In genomic region chr11:28919194-28919593, GRCh38 we compare ENCODE assay signal across 1 cellular context.
TF ChIP-seq lines count a peak whose summit lies in the region.

No MANE protein-coding gene starts in this region.

TF ChIP-seq in IMR-90, 13 proteins besides CTCF, POLR2A, EP300 and RAD21:
- TF ChIP-seq CHD1 (IDR thresholded peaks at IDR 0.05; ENCODE audit: low read depth, low read length) (no peak), RFX5 (IDR thresholded peaks at IDR 0.05; ENCODE audit: low read depth, low read length) (no peak), MAZ (IDR thresholded peaks at IDR 0.05; ENCODE audit: borderline replicate concordance, low read depth, low read length) (no peak), MXI1 (IDR thresholded peaks at IDR 0.05; ENCODE audit: borderline replicate concordance, low read depth, low read length) (no peak)
